Comparison of ENCODE assay signal across 2 cellular contexts in genomic region chr15:63110428-63111026, GRCh38.
TF ChIP-seq lines count a peak whose summit lies in the region.

No MANE protein-coding gene starts in this region.

TF ChIP-seq in A549, 52 proteins besides CTCF, POLR2A, EP300 and RAD21 (continued from another document):
- no peak for TF ChIP-seq POLR2AphosphoS2 (conservative IDR thresholded peaks at IDR 0.05; ENCODE audit: low read length)
- no peak for TF ChIP-seq RARB (CRISPR knock-in tag; IDR thresholded peaks at IDR 0.05)
- TF ChIP-seq FOXS1 (CRISPR knock-in tag; IDR thresholded peaks at IDR 0.05): no peak
- no peak for TF ChIP-seq FOSB (CRISPR knock-in tag; IDR thresholded peaks at IDR 0.05)
- no peak for TF ChIP-seq PHF8 (IDR thresholded peaks at IDR 0.05; ENCODE audit: borderline replicate concordance, low read depth)

TF ChIP-seq in IMR-90, 13 proteins besides CTCF, POLR2A, EP300 and RAD21 (continued from another document):
- no peak for TF ChIP-seq ELK1 (IDR thresholded peaks at IDR 0.05; ENCODE audit: borderline replicate concordance, low read depth, low read length)
- TF ChIP-seq MAZ (IDR thresholded peaks at IDR 0.05; ENCODE audit: borderline replicate concordance, low read depth, low read length): no peak
- TF ChIP-seq CHD1 (IDR thresholded peaks at IDR 0.05; ENCODE audit: low read depth, low read length): no peak
